In genomic region chr6:137723273-137724017, GRCh38 we compare ENCODE assay signal across 1 cellular context.
TF ChIP-seq lines count a peak whose summit lies in the region.

No MANE protein-coding gene starts in this region.

TF ChIP-seq in liver, 16 proteins besides CTCF, POLR2A, EP300 and RAD21 (continued from another document):
- TF ChIP-seq ATF3 (IDR thresholded peaks at IDR 0.05) (no peak), MAX (IDR thresholded peaks at IDR 0.05) (peak; percentile 83), SP1 (IDR thresholded peaks at IDR 0.05) (peak; percentile 95), HNF4A (conservative IDR thresholded peaks at IDR 0.05) (peak; percentile 98 to 99)
